8 cellular contexts compared by ENCODE assay signal in the genomic region with DNA sequence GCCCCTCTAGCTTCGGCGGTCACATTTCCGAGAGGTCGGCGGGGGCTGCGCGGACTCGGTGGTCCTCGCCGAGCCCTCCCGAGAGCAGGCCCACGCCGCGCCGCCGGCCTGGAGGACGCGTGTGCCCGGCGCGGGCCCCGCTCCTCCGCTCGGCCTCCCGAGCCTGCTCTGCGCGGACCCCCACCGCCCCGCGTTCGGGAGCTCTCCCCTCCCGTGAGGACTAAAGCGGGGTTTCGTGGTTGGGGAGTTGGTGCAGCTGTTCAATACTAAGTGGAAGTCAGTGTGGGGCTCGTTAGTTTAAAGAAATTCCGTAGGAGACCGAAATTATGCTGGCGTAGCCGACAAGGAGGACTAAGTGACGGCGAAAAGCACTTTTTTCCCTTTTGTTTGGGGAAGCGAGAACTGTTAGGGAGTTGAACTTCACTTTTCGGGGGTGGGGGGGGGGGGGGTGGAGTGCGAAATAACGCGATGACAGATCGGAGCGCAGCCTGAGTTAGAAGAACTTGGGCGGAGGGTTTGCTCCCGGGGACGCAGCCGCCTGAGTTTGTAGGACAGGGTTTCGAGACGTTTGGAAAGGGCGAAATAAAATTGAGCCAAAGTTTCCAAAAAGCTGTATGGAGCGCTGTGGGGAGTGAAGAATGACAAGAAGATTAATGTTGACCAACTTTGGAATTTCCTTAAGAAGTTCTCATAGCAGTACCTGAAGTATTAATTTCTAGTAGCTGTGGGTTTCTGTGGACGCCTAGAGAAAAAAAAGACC. TPM values are rescaled to one million over a fixed set of nuclear protein-coding genes. Genes with fewer than 3 reads are reported as not detected.
A peak's percentile ranks its signal among the peaks of the same experiment; 100 is the strongest.
DNase-seq lines count a peak whose midpoint lies in the region; ATAC-seq lines count a peak whose summit lies in the region.

No MANE protein-coding gene starts in this region.

- H3K36me3 Mint-ChIP-seq in activated CD4-positive, alpha-beta T cell treated with anti-CD3 and anti-CD28 coated beads, Interleukin-2, amount 10 ng/mL, durations not matched to agents 24 days and 14 days (ENCODE audit: low read depth), result no peaks in the 10 kb centered on the region

- intact Hi-C loops in activated CD4-positive, alpha-beta T cell treated with anti-CD3 and anti-CD28 coated beads, Interleukin-2, amount 10 ng/mL, durations not matched to agents 24 days and 14 days (cut with micrococcal nuclease), result loop anchor here (1.0 to 2.0 kb wide), 2 partner anchors 139 to 541 kb away; no protein-coding TSS in a partner anchor

- peaks cover 6% of the 10 kb centered on the region for H3K27me3 Mint-ChIP-seq in activated CD4-positive, alpha-beta T cell treated with anti-CD3 and anti-CD28 coated beads, Interleukin-2, amount 10 ng/mL, durations not matched to agents 24 days and 14 days

- no peak for ATAC-seq in GM21737 (IDR thresholded peaks at IDR 0.05; ENCODE audit: unreplicated experiment)

- H3K36me3 ChIP-seq in KOPT-K1 (ENCODE audit: insufficient read depth, low read length), result no peaks in the 10 kb centered on the region

- H3K27ac ChIP-seq in KOPT-K1 (ENCODE audit: low read depth, low read length, poor library complexity, severe bottlenecking), result peak overlapping the region; percentile 73
- peak overlapping the region; percentile 99 for H3K27ac ChIP-seq in temporal lobe (ENCODE audit: low read depth, low read length)

- peak overlapping the region; percentile 91 for H3K4me3 Mint-ChIP-seq in activated CD4-positive, alpha-beta T cell treated with anti-CD3 and anti-CD28 coated beads, Interleukin-2, amount 10 ng/mL, durations not matched to agents 24 days and 14 days

- H3K27ac Mint-ChIP-seq in activated CD4-positive, alpha-beta T cell treated with anti-CD3 and anti-CD28 coated beads, Interleukin-2, amount 10 ng/mL, durations not matched to agents 24 days and 14 days, result peak overlapping the region; percentile 89

- H3K9me3 ChIP-seq in KOPT-K1 (ENCODE audit: insufficient read depth, low read length, poor library complexity, severe bottlenecking), result no peaks in the 10 kb centered on the region
- H3K9me3 ChIP-seq in mononuclear cell (ENCODE audit: low read depth, low read length), result no peaks in the 10 kb centered on the region

- peaks cover 39% of the 10 kb centered on the region for H3K4me1 Mint-ChIP-seq in activated CD4-positive, alpha-beta T cell treated with anti-CD3 and anti-CD28 coated beads, Interleukin-2, amount 10 ng/mL, durations not matched to agents 24 days and 14 days

- DNase-seq in NCI-H146 (lab: John Stamatoyannopoulos, UW), result peak; percentile 56
- DNase-seq in NCI-H146 treated with DMSO at 0.1 percent for 48 hours (lab: John Stamatoyannopoulos, UW; ENCODE audit: unreplicated experiment), result no peak
- DNase-seq in activated CD4-positive, alpha-beta T cell treated with anti-CD3 and anti-CD28 coated beads, Interleukin-2, amount 10 ng/mL, durations not matched to agents 24 days and 14 days, result peak; percentile 81
- peak; percentile 11 for DNase-seq in effector CD4-positive, alpha-beta T cell

- peaks cover 32% of the 10 kb centered on the region for H3K4me1 ChIP-seq in mononuclear cell (ENCODE audit: insufficient read depth, low read length)

- H3K9me3 Mint-ChIP-seq in activated CD4-positive, alpha-beta T cell treated with anti-CD3 and anti-CD28 coated beads, Interleukin-2, amount 10 ng/mL, durations not matched to agents 24 days and 14 days, result no peaks in the 10 kb centered on the region

- peak overlapping the region; percentile 89 for H3K4me3 ChIP-seq in mononuclear cell (ENCODE audit: low read length)

- no peaks in the 10 kb centered on the region for H3K27me3 ChIP-seq in mononuclear cell (ENCODE audit: insufficient read depth, low read length)

RNA-seq across cellular contexts. Expression of a gene that starts 1.3 kb away (rescaled TPM):
- total RNA-seq in activated CD4-positive, alpha-beta T cell treated with anti-CD3 and anti-CD28 coated beads, Interleukin-2, amount 10 ng/mL, durations not matched to agents 24 days and 14 days, result 69.3 and 79.7 TPM in 2 replicates
- 167 TPM for total RNA-seq in mononuclear cell
- 198 TPM for total RNA-seq in temporal lobe
